In genomic region chr12:4320859-4321701, GRCh38 we compare ENCODE assay signal across 8 cellular contexts. TPM values are rescaled to one million over a fixed set of nuclear protein-coding genes. Genes with fewer than 3 reads are reported as not detected.
DNase-seq lines count a peak whose midpoint lies in the region; ATAC-seq, FAIRE-seq and TF ChIP-seq lines count a peak whose summit lies in the region.

A gene with protein sequence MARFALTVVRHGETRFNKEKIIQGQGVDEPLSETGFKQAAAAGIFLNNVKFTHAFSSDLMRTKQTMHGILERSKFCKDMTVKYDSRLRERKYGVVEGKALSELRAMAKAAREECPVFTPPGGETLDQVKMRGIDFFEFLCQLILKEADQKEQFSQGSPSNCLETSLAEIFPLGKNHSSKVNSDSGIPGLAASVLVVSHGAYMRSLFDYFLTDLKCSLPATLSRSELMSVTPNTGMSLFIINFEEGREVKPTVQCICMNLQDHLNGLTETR (plus strand): TSS chr12:4321213. CDS start chr12:4321272, 59 bp downstream.

- H4K91ac ChIP-seq in H1 (replicated peaks; ENCODE audit: insufficient read length, low read length) (peak within 1 kb of the TSS; percentile 95), mesenchymal stem cell (ENCODE audit: low read length) (peak within 1 kb of the TSS; percentile 56)

- H3K4me2 ChIP-seq in H1 (ENCODE audit: insufficient read depth in 1 of 2, low read depth in 2 of 2, low read length in 2 of 2) (peak within 1 kb of the TSS; percentile 84 to 87), mesenchymal stem cell (ENCODE audit: low read length, poor library complexity, severe bottlenecking) (peak within 1 kb of the TSS; percentile 90)

- peaks cover 13% of the 10 kb centered on the region; the same call in 1 of the 2 replicates for H3K23me2 ChIP-seq in H1 (ENCODE audit: low read depth, low read length)

- H4K20me1 ChIP-seq in H1 (replicated peaks in 1 of 2; ENCODE audit: control insufficient read depth in 1 of 2, insufficient read depth in 2 of 2, low read length in 2 of 2), result no peaks in the 10 kb centered on the region

- peaks cover 0 to 6% (median 1%) of the 10 kb centered on the region in 4 experiments; a peak in 4 of 7 replicates for H3K4me1 ChIP-seq in H1 (replicated peaks in 1 of 4; ENCODE audit: control insufficient read depth in 3 of 4, insufficient read depth in 4 of 4, low read length in 3 of 4)
- H3K4me1 ChIP-seq in mesenchymal stem cell (ENCODE audit: control insufficient read depth, insufficient read depth, low read depth, low read length), result peaks cover 7% of the 10 kb centered on the region

- H2BK12ac ChIP-seq in H1 (ENCODE audit: low read depth, low read length) (peak within 1 kb of the TSS; percentile 80; the same call in 1 of the 2 replicates), mesenchymal stem cell (ENCODE audit: low read length in 2 of 2) (peak within 1 kb of the TSS in 1 of 2 experiments; percentile 54)

- CTCF ChIA-PET in H1 (lab: Charles Lee; ENCODE audit: partially characterized antibody), result interaction anchor here (0.6 to 1.2 kb wide), 2 partner anchors 8 to 284 kb away, joined by 3 to 5 read pairs; no protein-coding TSS in a partner anchor

- peak; percentile 96 for ATAC-seq in GM21381 (IDR thresholded peaks at IDR 0.05; ENCODE audit: unreplicated experiment)

- DNase-seq in COR-L47 (lab: John Stamatoyannopoulos, UW) (peak; percentile 73), HTR-8/SVneo (ENCODE audit: insufficient read length, low spot score) (peak; percentile 99), NOMO-1 treated with DMSO at 0.1 percent for 48 hours (lab: John Stamatoyannopoulos, UW; ENCODE audit: unreplicated experiment) (peak; percentile 89), H1 (ENCODE audit: low read depth in 1 of 2, low spot score in 2 of 2) (peak; percentile 75 to 89), mesenchymal stem cell (peak; percentile 95)
- DNase-seq in activated CD8-positive, alpha-beta memory T cell treated with anti-CD3 and anti-CD28 coated beads for 48 hours (ENCODE audit: low read depth in 2 of 3, low spot score in 2 of 3), result peak; percentile 72 to 94 (median 75)
- DNase-seq in stimulated activated CD8-positive, alpha-beta memory T cell treated with anti-CD3 and anti-CD28 coated beads, Interleukin-12 subunit alpha, Interleukin-12 subunit beta, amount 100 ng/mL, for 24 hours (ENCODE audit: extremely low read depth), result peak; percentile 82

- H4K8ac ChIP-seq in H1 (ENCODE audit: extremely low read depth, insufficient read depth, low read length) (peak within 1 kb of the TSS; percentile 91), mesenchymal stem cell (ENCODE audit: low read length) (peak within 1 kb of the TSS; percentile 94)

- H3K14ac ChIP-seq in H1 (ENCODE audit: insufficient read length) (peak within 1 kb of the TSS; percentile 92), mesenchymal stem cell (ENCODE audit: low read length in 2 of 2) (peak within 1 kb of the TSS in 1 of 2 experiments; percentile 90)

- no peak for TF ChIP-seq CTCF in H1 (IDR thresholded peaks at IDR 0.05; ENCODE audit: control extremely low read depth in 1 of 3, insufficient read depth in 1 of 3, low read depth in 1 of 3, low read length in 3 of 3)

- TF ChIP-seq POLR2A in H1 (IDR thresholded peaks at IDR 0.05; ENCODE audit: control extremely low read depth in 1 of 2, low read depth in 2 of 2, low read length in 2 of 2), result peak; percentile 82 to 90

- no peak for TF ChIP-seq RAD21 in H1 (IDR thresholded peaks at IDR 0.05 in 1 of 2, conservative IDR thresholded peaks at IDR 0.05 in 1 of 2; ENCODE audit: low read depth in 2 of 2, low read length in 2 of 2)

- peak in 1 of 2 experiments; percentile 16; a peak in 1 of 3 replicates for TF ChIP-seq EP300 in H1 (IDR thresholded peaks at IDR 0.05; ENCODE audit: borderline replicate concordance in 1 of 2, low read depth in 2 of 2, low read length in 2 of 2)

- H3K4me3 ChIP-seq in H1 (ENCODE audit: extremely low read depth in 1 of 4, insufficient read depth in 2 of 4, low read depth in 3 of 4, low read length in 4 of 4) (peak within 1 kb of the TSS; percentile 78 to 95 (median 88)), mesenchymal stem cell (ENCODE audit: insufficient read depth in 1 of 2, low read depth in 1 of 2, low read length in 2 of 2) (peak within 1 kb of the TSS; percentile 90 to 100)

- H3K79me1 ChIP-seq in H1 (ENCODE audit: low read depth, low read length) (no peaks in the 10 kb centered on the region), mesenchymal stem cell (replicated peaks; ENCODE audit: low read length, poor library complexity, severe bottlenecking) (no peaks in the 10 kb centered on the region)

- H3K27ac ChIP-seq in H1 (ENCODE audit: low read depth, low read length) (peak within 1 kb of the TSS; percentile 83), mesenchymal stem cell (ENCODE audit: low read length, poor library complexity, severe bottlenecking) (peak within 1 kb of the TSS; percentile 95)

- H3K27me3 ChIP-seq in H1 (replicated peaks in 1 of 4; ENCODE audit: control insufficient read depth in 3 of 4, extremely low read depth in 1 of 4, insufficient read depth in 3 of 4, low read length in 3 of 4) (peaks cover 0 to 3% (median 0%) of the 10 kb centered on the region in 4 experiments; a peak in 2 of 7 replicates), mesenchymal stem cell (ENCODE audit: control insufficient read depth in 1 of 2, insufficient read depth in 1 of 2, low read length in 2 of 2) (no peaks in the 10 kb centered on the region)

- FAIRE-seq in HTR-8/SVneo (lab: Jason Lieb, UNC) (peak; percentile 99), H1 (lab: Jason Lieb, UNC) (no peak)

- H3K9ac ChIP-seq in H1 (replicated peaks in 1 of 4; ENCODE audit: extremely low read depth in 1 of 4, low read depth in 3 of 4, low read length in 3 of 4) (peak within 1 kb of the TSS; percentile 68 to 91 (median 74)), mesenchymal stem cell (ENCODE audit: low read length) (peak within 1 kb of the TSS; percentile 99)

- peak within 1 kb of the TSS; percentile 83 for H4K5ac ChIP-seq in H1 (ENCODE audit: insufficient read length, low read depth, low read length)

- H2BK120ac ChIP-seq in H1 (replicated peaks; ENCODE audit: low read depth, low read length) (peak within 1 kb of the TSS; percentile 54), mesenchymal stem cell (ENCODE audit: low read depth, low read length) (peak within 1 kb of the TSS; percentile 82)

- peaks cover 2 to 6% (median 3%) of the 10 kb centered on the region in 4 experiments; a peak in 4 of 8 replicates for H3K36me3 ChIP-seq in H1 (ENCODE audit: control insufficient read depth in 2 of 4, insufficient read depth in 4 of 4, low read length in 3 of 4)
- peaks cover 5 to 12% of the 10 kb centered on the region in 2 experiments for H3K36me3 ChIP-seq in mesenchymal stem cell (ENCODE audit: control insufficient read depth in 1 of 2, insufficient read depth in 2 of 2, low read depth in 1 of 2, low read length in 2 of 2)

- no peaks in the 10 kb centered on the region; a peak in 1 of 4 replicates for H3K9me3 ChIP-seq in H1 (ENCODE audit: insufficient read depth in 2 of 2, low read depth in 1 of 2, low read length in 1 of 2)
- no peaks in the 10 kb centered on the region for H3K9me3 ChIP-seq in mesenchymal stem cell (ENCODE audit: control insufficient read depth, low read length)

- POLR2A ChIA-PET in H1 (lab: Charles Lee; ENCODE audit: partially characterized antibody), result interaction anchor here (1.2 to 3.3 kb wide), 5 partner anchors 9 to 60 kb away, joined by 3 to 16 read pairs (median 6); partner anchors contain the start of gene CCND2

- peak within 1 kb of the TSS; percentile 98; the same call in 1 of the 2 replicates for H2BK15ac ChIP-seq in H1 (ENCODE audit: low read length)
- H2BK15ac ChIP-seq in mesenchymal stem cell (ENCODE audit: low read depth, poor library complexity, severe bottlenecking), result peak within 1 kb of the TSS; percentile 99

- H2AFZ ChIP-seq in H1 (ENCODE audit: low read length), result peak within 1 kb of the TSS; percentile 89; the same call in 1 of the 2 replicates
- peak within 1 kb of the TSS; percentile 93 for H2AFZ ChIP-seq in mesenchymal stem cell (ENCODE audit: low read depth, low read length)

- H2AK5ac ChIP-seq in H1 (ENCODE audit: low read depth, low read length) (peak within 1 kb of the TSS; percentile 24; the same call in 1 of the 2 replicates), mesenchymal stem cell (ENCODE audit: low read length, severe bottlenecking) (peak within 1 kb of the TSS; percentile 38)

- H3K18ac ChIP-seq in H1 (ENCODE audit: extremely low read depth, low read length) (peak within 1 kb of the TSS; percentile 68), mesenchymal stem cell (ENCODE audit: low read depth in 1 of 2, low read length in 2 of 2) (peak within 1 kb of the TSS; percentile 89 to 96)

- H2BK5ac ChIP-seq in H1 (ENCODE audit: low read depth, low read length) (peak within 1 kb of the TSS; percentile 73; the same call in 1 of the 2 replicates), mesenchymal stem cell (ENCODE audit: low read depth, low read length, poor library complexity, severe bottlenecking) (peak within 1 kb of the TSS; percentile 95)

- H3K23ac ChIP-seq in H1 (ENCODE audit: insufficient read length), result no peak within 1 kb of the TSS
- H3K23ac ChIP-seq in mesenchymal stem cell (ENCODE audit: low read length in 2 of 2), result no peak within 1 kb of the TSS

- no peak within 1 kb of the TSS for H2BK20ac ChIP-seq in H1 (ENCODE audit: low read length)

- H3K79me2 ChIP-seq in H1 (ENCODE audit: control insufficient read depth in 1 of 2, insufficient read depth in 2 of 2, low read length in 2 of 2), result peaks cover 0 to 33% of the 10 kb centered on the region in 2 experiments; a peak in 2 of 4 replicates

- H3K4ac ChIP-seq in H1 (replicated peaks; ENCODE audit: insufficient read length, low read depth, low read length) (peak within 1 kb of the TSS; percentile 39), mesenchymal stem cell (ENCODE audit: low read depth in 1 of 2, low read length in 2 of 2) (peak within 1 kb of the TSS; percentile 82 to 92)

- WGBS in H1 (ENCODE audit: extremely low coverage in 1 of 2, insufficient coverage in 1 of 2, insufficient read length in 1 of 2, insufficient replicate concordance in 2 of 2, low coverage in 1 of 2, low lambda C conversion rate in 2 of 2, missing lambda C conversion rate in 1 of 2), 2 experiments, result 1% methylated on average over 74 of the region's 76 CpGs; no CpG with 5 or more reads in 1 of the 2 experiments
- under 1% methylated on average over 57 of the region's 76 CpGs for WGBS in mesenchymal stem cell

- H3K56ac ChIP-seq in H1 (replicated peaks; ENCODE audit: insufficient read length, low read depth, low read length), result no peak within 1 kb of the TSS

RNA-seq across cellular contexts. Expression of the gene that starts here (rescaled TPM):
- total RNA-seq in H1 (2021; fragmentation: NEBNext Ultra II Directional; extraction: Animal tissue kit (Norgen Biotek cat#: 25700)), result 26.4 and 27.6 TPM in 2 replicates
- 1.8 and 3.8 TPM in 2 replicates for polyA plus RNA-seq in H1 (2011; rRNA removed)
- 5.3 TPM for polyA plus RNA-seq in H1 (2011; cell fraction: cytosol; rRNA removed)
- polyA plus RNA-seq in H1 (2011; cell fraction: nucleus; rRNA removed), result 2.1 TPM
- 11.4 to 17.3 TPM (median 14.4 TPM) in 4 replicates for polyA plus RNA-seq in H1 (2012, experiment 1 of 2)
- polyA plus RNA-seq in H1 (2012, experiment 2 of 2), result 1.1 TPM
- 8.7 TPM for polyA plus RNA-seq in H1 (2013, experiment 1 of 2)
- polyA plus RNA-seq in H1 (2013, experiment 2 of 2), result 9.3 TPM
- polyA minus RNA-seq in H1 (2011; rRNA and poly(A)+ RNA removed), result 2.4 TPM in 2 replicates
- polyA minus RNA-seq in H1 (2011; cell fraction: cytosol; rRNA and poly(A)+ RNA removed), result 2.1 TPM
- 4.9 TPM for polyA minus RNA-seq in H1 (2011; cell fraction: nucleus; rRNA and poly(A)+ RNA removed)
- 24.2 TPM for polyA plus RNA-seq in mesenchymal stem cell (2013, experiment 1 of 2)
- polyA plus RNA-seq in mesenchymal stem cell (2013, experiment 2 of 2), result 25.9 TPM

Comparison
In these comparisons a context has a peak if more than half of its experiments do, and no peak if none do; other contexts are left out.
1. Peak in every context shown above with its lines: DNase-seq, ATAC-seq, H3K4me3 ChIP-seq and H3K27ac ChIP-seq.